ENCODE assay signal across 8 cellular contexts in the genomic region with DNA sequence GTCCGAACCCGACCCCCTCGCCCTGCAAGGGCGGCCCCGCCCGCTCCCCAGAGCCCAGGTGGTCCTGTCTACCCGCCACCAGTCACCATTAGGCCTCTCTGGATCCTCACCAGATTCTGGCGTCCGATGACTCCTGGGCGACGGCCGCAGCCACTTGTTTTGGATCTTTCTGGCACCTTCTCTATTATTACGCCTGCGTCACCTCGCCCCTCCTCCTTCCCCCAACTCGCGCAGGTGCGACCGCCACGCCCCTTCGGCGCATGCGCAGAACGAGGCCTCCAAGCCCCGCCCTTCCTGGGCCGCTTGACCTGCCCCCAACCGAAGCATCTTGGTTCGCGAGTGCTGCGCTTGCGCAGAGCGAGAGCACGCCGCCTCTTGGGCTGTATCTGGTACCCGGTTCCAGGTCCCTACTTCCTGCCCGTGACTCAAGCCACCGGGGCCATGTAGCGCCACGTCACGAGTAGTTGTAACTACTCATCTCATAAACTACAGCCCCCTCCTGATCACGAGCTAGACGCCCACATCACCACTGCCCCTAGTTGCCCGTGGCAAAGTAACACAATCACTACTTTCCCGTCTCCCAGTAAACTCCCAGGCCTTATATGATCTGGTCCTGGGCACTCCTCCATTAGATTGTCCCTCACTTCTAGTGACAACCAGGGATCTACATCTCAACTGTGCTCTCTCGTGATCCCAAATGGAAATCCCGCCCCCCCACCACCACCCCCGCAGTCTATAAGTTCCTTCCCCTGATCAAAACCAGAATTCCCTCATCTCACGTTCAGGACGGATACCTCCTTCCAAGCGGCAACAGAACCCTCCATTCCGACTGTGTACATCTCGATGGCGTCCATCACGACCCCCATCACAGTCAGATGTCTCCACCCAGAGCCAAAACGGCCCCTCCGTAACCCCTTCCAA. TPM values are rescaled to one million over a fixed set of nuclear protein-coding genes. Genes with fewer than 3 reads are reported as not detected.
DNase-seq lines count a peak whose midpoint lies in the region; ATAC-seq and TF ChIP-seq lines count a peak whose summit lies in the region.

A gene with protein sequence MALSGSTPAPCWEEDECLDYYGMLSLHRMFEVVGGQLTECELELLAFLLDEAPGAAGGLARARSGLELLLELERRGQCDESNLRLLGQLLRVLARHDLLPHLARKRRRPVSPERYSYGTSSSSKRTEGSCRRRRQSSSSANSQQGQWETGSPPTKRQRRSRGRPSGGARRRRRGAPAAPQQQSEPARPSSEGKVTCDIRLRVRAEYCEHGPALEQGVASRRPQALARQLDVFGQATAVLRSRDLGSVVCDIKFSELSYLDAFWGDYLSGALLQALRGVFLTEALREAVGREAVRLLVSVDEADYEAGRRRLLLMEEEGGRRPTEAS (minus strand): TSS at position 156 of the 921 bp plus-strand sequence. CDS start 670 bp downstream, outside the sequence.

- H3K36me3 ChIP-seq in ascending aorta (peaks cover 7 to 15% of the 10 kb centered on the region in 2 donors), rectal smooth muscle tissue (ENCODE audit: control insufficient read depth, insufficient read depth, low read length) (peaks cover 8% of the 10 kb centered on the region), aorta (ENCODE audit: control insufficient read depth in 1 of 2, insufficient read depth in 2 of 2, low read length in 1 of 2) (no peaks in the 10 kb centered on the region)

- H3K27ac ChIP-seq in ascending aorta: peak within 1 kb of the TSS; percentile 84 to 90
- peak within 1 kb of the TSS; percentile 86 for H3K27ac ChIP-seq in right cardiac atrium (ENCODE audit: low read length)
- peak within 1 kb of the TSS; percentile 81 for H3K27ac ChIP-seq in rectal smooth muscle tissue (ENCODE audit: low read depth, low read length)
- H3K27ac ChIP-seq in aorta (ENCODE audit: low read depth in 1 of 2, low read length in 2 of 2): peak within 1 kb of the TSS in 1 of 2 donors; percentile 37

- intact Hi-C loops in ascending aorta (cut with DNase I) (loop anchor here (1.0 to 5.0 kb wide), 4 partner anchors 51 to 335 kb away; a partner anchor contains a TSS), right cardiac atrium (cut with DNase I) (no loop called here), aorta (cut with DNase I) (no loop called here)

- H3K27ac Mint-ChIP-seq in T-helper 2 cell treated with Interferon-gamma antibody and Interleukin-4, amounts not matched to agents 5 μg/mL and 100 μg/mL, for 36 hours: peak within 1 kb of the TSS; percentile 100

- TF ChIP-seq CTCF in ascending aorta (IDR thresholded peaks at IDR 0.05): no peak

- H3K9me3 ChIP-seq in ascending aorta: no peaks in the 10 kb centered on the region
- no peaks in the 10 kb centered on the region for H3K9me3 ChIP-seq in right cardiac atrium (ENCODE audit: control insufficient read depth, low read length)
- no peaks in the 10 kb centered on the region for H3K9me3 ChIP-seq in aorta (ENCODE audit: control insufficient read depth, low read length)

- H3K9ac ChIP-seq in rectal smooth muscle tissue (ENCODE audit: low read length): peak within 1 kb of the TSS; percentile 96

- H3K4me3 ChIP-seq in ascending aorta: peak within 1 kb of the TSS; percentile 78 to 85
- peak within 1 kb of the TSS; percentile 80 for H3K4me3 ChIP-seq in right cardiac atrium (ENCODE audit: low read length)
- peak within 1 kb of the TSS; percentile 96 for H3K4me3 ChIP-seq in rectal smooth muscle tissue (ENCODE audit: low read length)
- H3K4me3 ChIP-seq in aorta (ENCODE audit: low read length in 2 of 2): peak within 1 kb of the TSS; percentile 44 to 70

- H3K36me3 Mint-ChIP-seq in T-helper 2 cell treated with Interferon-gamma antibody and Interleukin-4, amounts not matched to agents 5 μg/mL and 100 μg/mL, for 36 hours (ENCODE audit: low read depth): peaks cover 48% of the 10 kb centered on the region

- H3K4me1 ChIP-seq in ascending aorta (peaks cover 0 to 34% of the 10 kb centered on the region in 2 donors), right cardiac atrium (ENCODE audit: control insufficient read depth, insufficient read depth, low read length) (peaks cover 11% of the 10 kb centered on the region), rectal smooth muscle tissue (ENCODE audit: control insufficient read depth, insufficient read depth, low read length) (peaks cover 18% of the 10 kb centered on the region), aorta (ENCODE audit: control insufficient read depth in 1 of 2, insufficient read depth in 2 of 2, low read length in 2 of 2) (no peaks in the 10 kb centered on the region)

- DNase-seq in NCI-H1930 (lab: John Stamatoyannopoulos, UW) (peak; percentile 96 to 99), ascending aorta (ENCODE audit: low spot score in 2 of 2) (peak; percentile 96 to 99), right cardiac atrium (peak; percentile 98 to 99 (median 98)), aorta (peak; percentile 99 to 100)
- DNase-seq in T-helper 2 cell treated with Interferon-gamma antibody and Interleukin-4, amounts not matched to agents 5 μg/mL and 100 μg/mL, for 36 hours (ENCODE audit: low spot score): peak; percentile 100

- no peaks in the 10 kb centered on the region for H3K9me3 Mint-ChIP-seq in T-helper 2 cell treated with Interferon-gamma antibody and Interleukin-4, amounts not matched to agents 5 μg/mL and 100 μg/mL, for 36 hours

- 17% methylated on average over 56 of the region's 56 CpGs for WGBS in right cardiac atrium
- whole genome bisulfite sequencing in aorta, 2 donors: 17% methylated on average over 50 to 56 of the region's 56 CpGs

- H3K27me3 Mint-ChIP-seq in T-helper 2 cell treated with Interferon-gamma antibody and Interleukin-4, amounts not matched to agents 5 μg/mL and 100 μg/mL, for 36 hours (ENCODE audit: low read depth): peaks cover 2% of the 10 kb centered on the region

- peak within 1 kb of the TSS; percentile 100 for H3K4me3 Mint-ChIP-seq in T-helper 2 cell treated with Interferon-gamma antibody and Interleukin-4, amounts not matched to agents 5 μg/mL and 100 μg/mL, for 36 hours

- ATAC-seq in GM18498 (IDR thresholded peaks at IDR 0.05; ENCODE audit: unreplicated experiment) (peak; percentile 69), HG02970 (IDR thresholded peaks at IDR 0.05; ENCODE audit: low FRiP score, unreplicated experiment) (peak; percentile 59), right cardiac atrium (peak; percentile 89 to 90), aorta (ENCODE audit: low FRiP score) (peak; percentile 94)

- H3K27me3 ChIP-seq in ascending aorta: no peaks in the 10 kb centered on the region
- H3K27me3 ChIP-seq in right cardiac atrium (ENCODE audit: control insufficient read depth, insufficient read depth): no peaks in the 10 kb centered on the region
- H3K27me3 ChIP-seq in rectal smooth muscle tissue (ENCODE audit: control insufficient read depth, insufficient read depth, low read length): no peaks in the 10 kb centered on the region
- no peaks in the 10 kb centered on the region for H3K27me3 ChIP-seq in aorta (ENCODE audit: control insufficient read depth in 1 of 2, insufficient read depth in 2 of 2, low read length in 1 of 2)

- H3K4me1 Mint-ChIP-seq in T-helper 2 cell treated with Interferon-gamma antibody and Interleukin-4, amounts not matched to agents 5 μg/mL and 100 μg/mL, for 36 hours (ENCODE audit: low read depth): peaks cover 58% of the 10 kb centered on the region

RNA-seq across cellular contexts. Expression of the gene that starts here (rescaled TPM):
- 30.2 TPM for total RNA-seq in ascending aorta
- total RNA-seq in right cardiac atrium: 10 to 100 TPM; 14.6 to 19.9 (median 17.8) TPM
- polyA plus RNA-seq in right cardiac atrium: 21.6 TPM
- 10 to 100 TPM; 16.4 to 19.6 TPM for total RNA-seq in aorta
- polyA plus RNA-seq in aorta: 10 to 100 TPM; 19.8 to 33.8 TPM
